8 cellular contexts compared by ENCODE assay signal in genomic region chr1:168112673-168113305, GRCh38. TPM values are rescaled to one million over a fixed set of nuclear protein-coding genes. Genes with fewer than 3 reads are reported as not detected.
A peak's percentile ranks its signal among the peaks of the same experiment; 100 is the strongest.
DNase-seq lines count a peak whose midpoint lies in the region; ATAC-seq, FAIRE-seq and TF ChIP-seq lines count a peak whose summit lies in the region.

No MANE protein-coding gene starts in this region.

- H3K4me1 ChIP-seq in mesendoderm (ENCODE audit: control insufficient read depth, low read depth, low read length) = peaks cover 2% of the 10 kb centered on the region
- H3K4me1 ChIP-seq in spleen = peaks cover 0 to 3% (median 0%) of the 10 kb centered on the region in 6 donors
- peaks cover 3 to 8% of the 10 kb centered on the region in 2 donors for H3K4me1 ChIP-seq in small intestine (ENCODE audit: control insufficient read depth in 2 of 2, insufficient read depth in 1 of 2, low read depth in 1 of 2, low read length in 1 of 2)

- no peak overlapping the region for H3K4me2 ChIP-seq in mesendoderm (ENCODE audit: low read length)

- H3K56ac ChIP-seq in mesendoderm (ENCODE audit: low read length) = no peak overlapping the region

- H2BK120ac ChIP-seq in mesendoderm (ENCODE audit: low read depth, low read length) = no peak overlapping the region

- TF ChIP-seq POLR2A in spleen (IDR thresholded peaks at IDR 0.05) = no peak

- ATAC-seq in HG03108 (IDR thresholded peaks at IDR 0.05; ENCODE audit: unreplicated experiment) = no peak

- H2AK5ac ChIP-seq in mesendoderm (ENCODE audit: low read length) = no peak overlapping the region

- H3K18ac ChIP-seq in mesendoderm (ENCODE audit: low read length) = no peak overlapping the region

- H3K23ac ChIP-seq in mesendoderm (ENCODE audit: low read length) = no peak overlapping the region

- H3K79me1 ChIP-seq in mesendoderm (ENCODE audit: low read length) = peaks cover 2% of the 10 kb centered on the region

- TF ChIP-seq CTCF in spleen (IDR thresholded peaks at IDR 0.05 in 8 of 11, conservative IDR thresholded peaks at IDR 0.05 in 3 of 11) = no peak

- no peak overlapping the region for H3K4ac ChIP-seq in mesendoderm (ENCODE audit: low read depth, low read length)

- no peak overlapping the region for H4K5ac ChIP-seq in mesendoderm (ENCODE audit: low read length)

- H3K27ac ChIP-seq in mesendoderm (ENCODE audit: low read depth, low read length) (peak overlapping the region; percentile 44), spleen (peak overlapping the region in 1 of 8 donors; percentile 4), small intestine (ENCODE audit: low read depth in 1 of 2, low read length in 1 of 2) (no peak overlapping the region)

- DNase-seq in NCI-H1436 (lab: John Stamatoyannopoulos, UW) (peak; percentile 60), NCI-H1436 treated with DMSO at 0.1 percent for 48 hours (lab: John Stamatoyannopoulos, UW) (no peak), NCI-H2196 treated with DMSO at 0.1 percent for 48 hours (lab: John Stamatoyannopoulos, UW; ENCODE audit: unreplicated experiment) (peak; percentile 77), mesendoderm (peak; percentile 77), spleen (no peak), small intestine (no peak)
- DNase-seq in activated naive CD8-positive, alpha-beta T cell treated with anti-CD3 and anti-CD28 coated beads, Interleukin-2, amount 50 U/mL, for 16 hours (ENCODE audit: low read depth, low spot score) = peak; percentile 20

- no peak overlapping the region for H2BK5ac ChIP-seq in mesendoderm (ENCODE audit: low read length)

- no peak for FAIRE-seq in small intestine (lab: Jason Lieb, UNC)

- H3K36me3 ChIP-seq in mesendoderm (ENCODE audit: control insufficient read depth, insufficient read depth, low read length) (no peaks in the 10 kb centered on the region), spleen (no peaks in the 10 kb centered on the region), small intestine (ENCODE audit: control insufficient read depth in 2 of 2, insufficient read depth in 2 of 2, low read length in 2 of 2) (no peaks in the 10 kb centered on the region)

- no peak overlapping the region for H3K4me3 ChIP-seq in mesendoderm (ENCODE audit: low read length)
- H3K4me3 ChIP-seq in spleen = no peak overlapping the region
- no peak overlapping the region for H3K4me3 ChIP-seq in small intestine (ENCODE audit: low read depth in 1 of 2, low read length in 2 of 2)

- intact Hi-C loops in spleen (cut with DNase I; ENCODE audit: low total_unique reads) = no loop called here

- peak overlapping the region; percentile 42 for H4K8ac ChIP-seq in mesendoderm (ENCODE audit: low read depth, low read length)

- H3K27me3 ChIP-seq in mesendoderm (ENCODE audit: insufficient read depth, low read length, poor library complexity) (no peaks in the 10 kb centered on the region), spleen (replicated peaks in 1 of 7) (no peaks in the 10 kb centered on the region), small intestine (ENCODE audit: control insufficient read depth in 2 of 2, insufficient read depth in 2 of 2, low read length in 2 of 2) (no peaks in the 10 kb centered on the region)

- no peak overlapping the region for H2BK15ac ChIP-seq in mesendoderm (replicated peaks; ENCODE audit: low read depth)

- H3K9ac ChIP-seq in mesendoderm (ENCODE audit: low read length) = no peak overlapping the region

- no CpG with 5 or more reads among the region's 6 CpGs for WGBS in mesendoderm (ENCODE audit: extremely low coverage, insufficient coverage, low lambda C conversion rate)
- 89 to 94% (median 91%) methylated on average over 6 of the region's 6 CpGs for WGBS in spleen, 5 donors
- 90 to 94% (median 92%) methylated on average over 6 of the region's 6 CpGs for WGBS in small intestine, 3 donors

- H3K79me2 ChIP-seq in mesendoderm (ENCODE audit: control insufficient read depth, insufficient read depth, low read length) = no peaks in the 10 kb centered on the region

- H3K9me3 ChIP-seq in spleen (no peaks in the 10 kb centered on the region), small intestine (ENCODE audit: control insufficient read depth, low read depth) (no peaks in the 10 kb centered on the region)

RNA-seq across cellular contexts. Expression of gene GPR161, which starts 23.9 kb away (rescaled TPM):
- 7.0 TPM for polyA plus RNA-seq in mesendoderm (2013, experiment 1 of 2)
- 7.1 TPM for polyA plus RNA-seq in mesendoderm (2013, experiment 2 of 2)
- total RNA-seq in spleen = 1 to 10 TPM; 3.0 to 5.5 (median 3.9) TPM
- 1 to 10 TPM in 1 of 3 donors, under 1 TPM in 2; 0.53 to 1.1 (median 0.59) TPM for polyA plus RNA-seq in spleen
- polyA plus RNA-seq in small intestine = 1 to 10 TPM in 1 of 3 donors, under 1 TPM in 2; under 0.01 to 3.3 (median 0.54) TPM

Comparison
In these comparisons a context has a peak if more than half of its experiments do, and no peak if none do; other contexts are left out.
1. DNase-seq: peak in NCI-H1436 (single experiment), NCI-H2196 treated with DMSO at 0.1 percent for 48 hours (single experiment), activated naive CD8-positive, alpha-beta T cell treated with anti-CD3 and anti-CD28 coated beads, Interleukin-2, amount 50 U/mL, for 16 hours (single experiment) and mesendoderm (single experiment); none in NCI-H1436 treated with DMSO at 0.1 percent for 48 hours (single experiment), spleen (single experiment) and small intestine (single experiment).